In genomic region chr12:49032679-49033447, GRCh38 we compare ENCODE assay signal across 13 cellular contexts. TPM values are rescaled to one million over a fixed set of nuclear protein-coding genes. Genes with fewer than 3 reads are reported as not detected.
DNase-seq lines count a peak whose midpoint lies in the region; ATAC-seq and TF ChIP-seq lines count a peak whose summit lies in the region.
"Had no signal": no experiment of that assay in that cellular context is flagged by ENCODE, and none has a peak within 500 bp of the region (broad histone marks: within the 10 kb centered on the region; RNA-seq: fewer than 3 reads in every experiment).

No MANE protein-coding gene starts in this region.

- H3K4me2 ChIP-seq in mammary epithelial cell (ENCODE audit: insufficient read depth, low read depth, low read length), result no peak overlapping the region

- H3K36me3 ChIP-seq in mammary epithelial cell (ENCODE audit: insufficient read depth, low read length), result peaks cover 38% of the 10 kb centered on the region

- H4K20me1 ChIP-seq in mammary epithelial cell (ENCODE audit: insufficient read depth, low read length), result no peaks in the 10 kb centered on the region

- H3K27ac Mint-ChIP-seq in MCF 10A (ENCODE audit: low read depth, unreplicated experiment), result no peak overlapping the region
- H3K27ac Mint-ChIP-seq: activated T-helper 17 cell treated with anti-CD3 and anti-CD28 coated beads, Interleukin-2, amount 50 U/mL, for 72 hours had no signal

- TF ChIP-seq CTCF in MCF 10A (IDR thresholded peaks at IDR 0.05; ENCODE audit: unreplicated experiment) (no peak), mammary epithelial cell (conservative IDR thresholded peaks at IDR 0.05 in 1 of 2, IDR thresholded peaks at IDR 0.05 in 1 of 2; ENCODE audit: extremely low read depth in 1 of 2, insufficient read depth in 1 of 2, low read depth in 1 of 2, low read length in 2 of 2) (no peak)

- H3K36me3 Mint-ChIP-seq in MCF 10A (ENCODE audit: insufficient read depth, unreplicated experiment), result peaks cover 77% of the 10 kb centered on the region
- H3K36me3 Mint-ChIP-seq: natural killer cell had no signal

- no peaks in the 10 kb centered on the region for H3K9me3 Mint-ChIP-seq in MCF 10A (ENCODE audit: unreplicated experiment)
- H3K9me3 Mint-ChIP-seq: activated T-helper 17 cell treated with anti-CD3 and anti-CD28 coated beads, Interleukin-2, amount 50 U/mL, for 72 hours; natural killer cell had no signal

- CTCF ChIA-PET in MCF 10A (lab: Yijun Ruan, JAX) (interaction anchor here (0.7 to 1.6 kb wide), 2 partner anchors 12 to 56 kb away, joined by 3 to 5 read pairs; no protein-coding TSS in a partner anchor), mammary epithelial cell (lab: Charles Lee; ENCODE audit: low non-redundant PET) (no interaction called here)

- POLR2A ChIA-PET in MCF 10A (lab: Yijun Ruan, JAX), result interaction anchor here (0.6 to 1.4 kb wide), 2 partner anchors 13 to 15 kb away, joined by 3 to 6 read pairs; no protein-coding TSS in a partner anchor

- no peak overlapping the region for H2AFZ ChIP-seq in mammary epithelial cell (ENCODE audit: low read depth, low read length)

- BruUV-seq in MCF 10A (replicated peaks; lab: Mats Ljungman, UMichigan), result TSS peak; percentile 10
- BruUV-seq in mammary epithelial cell (replicated peaks; lab: Mats Ljungman, UMichigan), result no TSS peak

- no peaks in the 10 kb centered on the region for H3K4me1 Mint-ChIP-seq in MCF 10A (ENCODE audit: insufficient read depth, unreplicated experiment)

- dilution Hi-C loops in mammary epithelial cell (cut with HindIII; ENCODE audit: low sequenced_read_pairs), result no loop called here

- H3K9ac ChIP-seq in mammary epithelial cell (ENCODE audit: insufficient read depth, low read length), result no peak overlapping the region

- no peak for DNase-seq in MCF 10A (ENCODE audit: unreplicated experiment)
- no peak for DNase-seq in mammary epithelial cell
- DNase-seq: activated CD4-positive, alpha-beta T cell treated with anti-CD3 and anti-CD28 coated beads, Interleukin-2, amount 50 U/mL, for 1 hour; GF-D8; natural killer cell had no signal

- H3K27me3 ChIP-seq in mammary epithelial cell (ENCODE audit: insufficient read depth, low read length), result no peaks in the 10 kb centered on the region

- in situ Hi-C loops in mammary epithelial cell (cut with MboI; ENCODE audit: low sequenced_read_pairs in 2 of 2), result no loop called here

- no peak for ATAC-seq in HG03442 (IDR thresholded peaks at IDR 0.05; ENCODE audit: unreplicated experiment)
- ATAC-seq: activated T-helper 17 cell treated with anti-CD3 and anti-CD28 coated beads, Interleukin-2, amount 50 U/mL, for 72 hours; Right ventricle myocardium inferior had no signal

- peaks cover 6% of the 10 kb centered on the region for H3K79me2 ChIP-seq in mammary epithelial cell (ENCODE audit: insufficient read depth, low read length)

- no peaks in the 10 kb centered on the region for H3K4me1 ChIP-seq in mammary epithelial cell (ENCODE audit: insufficient read depth, low read length)

- no peaks in the 10 kb centered on the region for H3K27me3 Mint-ChIP-seq in MCF 10A (ENCODE audit: insufficient read depth, unreplicated experiment)
- H3K27me3 Mint-ChIP-seq: activated T-helper 17 cell treated with anti-CD3 and anti-CD28 coated beads, Interleukin-2, amount 50 U/mL, for 72 hours had no signal

- intact Hi-C loops in MCF 10A (cut with micrococcal nuclease) (no loop called here), mammary epithelial cell (cut with micrococcal nuclease) (no loop called here)

- WGBS in mammary epithelial cell (ENCODE audit: low coverage, missing lambda C conversion rate), result 100% methylated on average over 2 of the region's 3 CpGs

- H3K4me3 Mint-ChIP-seq in MCF 10A (ENCODE audit: unreplicated experiment), result no peak overlapping the region
- H3K4me3 Mint-ChIP-seq: activated T-helper 17 cell treated with anti-CD3 and anti-CD28 coated beads, Interleukin-2, amount 50 U/mL, for 72 hours; natural killer cell had no signal

- H3K27ac ChIP-seq in mammary epithelial cell (ENCODE audit: insufficient read depth, low read depth, low read length) (no peak overlapping the region), temporal lobe (ENCODE audit: low read depth, low read length) (peak overlapping the region; percentile 78)

- H3K4me3 ChIP-seq in mammary epithelial cell (replicated peaks in 1 of 3; ENCODE audit: insufficient read depth in 1 of 3, low read depth in 2 of 3, low read length in 3 of 3), result no peak overlapping the region

- H3K9me3 ChIP-seq in mammary epithelial cell (replicated peaks; ENCODE audit: insufficient read depth, low read length), result no peaks in the 10 kb centered on the region

RNA-seq across cellular contexts. Expression of gene PRKAG1, which starts 14.3 kb away (rescaled TPM):
- total RNA-seq in MCF 10A (2022) (80.3 and 84.6 TPM in 2 replicates), mammary epithelial cell (10 to 100 TPM; 56.7 to 84.8 TPM), temporal lobe (19.4 TPM)
- 89.0 TPM for polyA plus RNA-seq in mammary epithelial cell
- polyA minus RNA-seq in mammary epithelial cell, result 73.9 TPM

RNA-seq across cellular contexts. Expression of gene KMT2D, which starts 27.7 kb away (rescaled TPM):
- total RNA-seq in MCF 10A (2022) (76.9 and 92.5 TPM in 2 replicates), mammary epithelial cell (10 to 100 TPM; 30.7 to 78.0 TPM), temporal lobe (38.4 TPM)
- 8.0 TPM for polyA plus RNA-seq in mammary epithelial cell
- 90.4 TPM for polyA minus RNA-seq in mammary epithelial cell

RNA-seq across cellular contexts. Expression of gene DDN, which starts 33.7 kb away (rescaled TPM):
- total RNA-seq in MCF 10A (2022), result 0.28 and 0.47 TPM in 2 replicates
- total RNA-seq in mammary epithelial cell, result under 1 TPM; 0.33 to 0.52 TPM
- polyA plus RNA-seq in mammary epithelial cell, result 0.09 TPM
- polyA minus RNA-seq in mammary epithelial cell, result not detected
- 11.1 TPM for total RNA-seq in temporal lobe
- polyA plus RNA-seq: liver had no signal

RNA-seq across cellular contexts. Expression of gene RHEBL1, which starts 36.9 kb away (rescaled TPM):
- total RNA-seq in MCF 10A (2022), result 0.35 and 0.93 TPM in 2 replicates
- 1 to 10 TPM; 1.0 to 2.3 TPM for total RNA-seq in mammary epithelial cell
- polyA plus RNA-seq in mammary epithelial cell, result 1.9 TPM
- polyA minus RNA-seq in mammary epithelial cell, result not detected
- total RNA-seq in temporal lobe, result 0.49 TPM
- total RNA-seq: ureter had no signal

RNA-seq across cellular contexts. Expression of gene WNT1, which starts 54.7 kb away (rescaled TPM):
- total RNA-seq in MCF 10A (2022), result not detected in 2 replicates
- not detected for total RNA-seq in mammary epithelial cell
- polyA plus RNA-seq in mammary epithelial cell, result not detected
- polyA minus RNA-seq in mammary epithelial cell, result not detected
- not detected for total RNA-seq in temporal lobe
- total RNA-seq: activated T-helper 17 cell treated with anti-CD3 and anti-CD28 coated beads, Interleukin-2, amount 50 U/mL, for 72 hours; liver; renal cortical epithelial cell; Right ventricle myocardium inferior; ureter had no signal
- polyA plus RNA-seq: AG04450, liver had no signal
